Comparison of ENCODE assay signal across 1 cellular context in genomic region chr22:31346255-31346732, GRCh38.
TF ChIP-seq lines count a peak whose summit lies in the region.

TSS of gene PATZ1 (minus strand) at chr22:31346346. CDS start at chr22:31345602, 744 bp downstream.

TF ChIP-seq in HepG2, 621 proteins besides CTCF, POLR2A, EP300 and RAD21 (continued from another document):
- TF ChIP-seq ZNF574 (CRISPR knock-in tag; IDR thresholded peaks at IDR 0.05) (peak; percentile 64), GABPA (IDR thresholded peaks at IDR 0.05; ENCODE audit: low read depth, low read length) (peak; percentile 58), GABPA (CRISPR knock-in tag; IDR thresholded peaks at IDR 0.05; ENCODE audit: low read depth) (peak; percentile 82), ZNF766 (CRISPR knock-in tag; IDR thresholded peaks at IDR 0.05; ENCODE audit: borderline replicate concordance) (no peak), MED8 (CRISPR knock-in tag; IDR thresholded peaks at IDR 0.05; ENCODE audit: insufficient replicate concordance) (no peak), ZNF558 (CRISPR knock-in tag; IDR thresholded peaks at IDR 0.05; ENCODE audit: borderline replicate concordance) (0 out of 2 replicates have a peak, but pooled peaks have one; percentile 2), ETV6 (CRISPR knock-in tag; conservative IDR thresholded peaks at IDR 0.05) (0 out of 2 replicates have a peak, but pooled peaks have one; percentile 2), RBFOX2 (IDR thresholded peaks at IDR 0.05; ENCODE audit: low read depth, low read length) (peak; percentile 44), PRPF4 (IDR thresholded peaks at IDR 0.05; ENCODE audit: low read depth, low read length, poor library complexity, severe bottlenecking) (no peak), ZHX2 (IDR thresholded peaks at IDR 0.05; ENCODE audit: low read depth) (peak; percentile 31; the same call in 1 of the 2 replicates), ZHX2 (CRISPR knock-in tag; IDR thresholded peaks at IDR 0.05; ENCODE audit: borderline replicate concordance) (peak; percentile 19; the same call in 1 of the 2 replicates), RFX5 (IDR thresholded peaks at IDR 0.05; ENCODE audit: low read depth, low read length) (no peak), ZNF446 (CRISPR knock-in tag; IDR thresholded peaks at IDR 0.05) (peak; percentile 4; the same call in 1 of the 2 replicates), DDIT3 (CRISPR knock-in tag; IDR thresholded peaks at IDR 0.05) (no peak), SNAI1 (CRISPR knock-in tag; IDR thresholded peaks at IDR 0.05; ENCODE audit: borderline replicate concordance) (no peak), ZKSCAN1 (IDR thresholded peaks at IDR 0.05; ENCODE audit: low read length) (no peak), ZNF772 (CRISPR knock-in tag; IDR thresholded peaks at IDR 0.05) (no peak), KDM6A (CRISPR knock-in tag; IDR thresholded peaks at IDR 0.05; ENCODE audit: low read depth) (no peak), LBX2 (CRISPR knock-in tag; IDR thresholded peaks at IDR 0.05; ENCODE audit: borderline replicate concordance) (no peak), FOXK2 (IDR thresholded peaks at IDR 0.05) (peak; percentile 63; the same call in 1 of the 2 replicates), WIZ (CRISPR knock-in tag; IDR thresholded peaks at IDR 0.05) (no peak), TSC22D2 (CRISPR knock-in tag; IDR thresholded peaks at IDR 0.05; ENCODE audit: borderline replicate concordance) (no peak), HNF4G (IDR thresholded peaks at IDR 0.05; ENCODE audit: borderline replicate concordance, low read depth, low read length) (peak; percentile 75), HNF4G (CRISPR knock-in tag; IDR thresholded peaks at IDR 0.05; ENCODE audit: borderline replicate concordance, low read depth) (no peak), RBM39 (IDR thresholded peaks at IDR 0.05; ENCODE audit: low read depth, low read length, poor library complexity, severe bottlenecking) (no peak), ZNF234 (CRISPR knock-in tag; conservative IDR thresholded peaks at IDR 0.05) (0 out of 2 replicates have a peak, but pooled peaks have one; percentile 3), THYN1 (CRISPR knock-in tag; IDR thresholded peaks at IDR 0.05; ENCODE audit: borderline replicate concordance, low read depth) (no peak), SKIL (CRISPR knock-in tag; IDR thresholded peaks at IDR 0.05; ENCODE audit: borderline replicate concordance) (no peak), JUNB (CRISPR knock-in tag; IDR thresholded peaks at IDR 0.05; ENCODE audit: borderline replicate concordance) (no peak)
